Comparison of ENCODE assay signal across 11 cellular contexts in genomic region chr7:131633342-131633843, GRCh38.
A peak's percentile ranks its signal among the peaks of the same experiment; 100 is the strongest.
DNase-seq lines count a peak whose midpoint lies in the region; ATAC-seq and TF ChIP-seq lines count a peak whose summit lies in the region.
"Had no signal": no experiment of that assay in that cellular context is flagged by ENCODE, and none has a peak within 500 bp of the region (broad histone marks: within the 10 kb centered on the region; RNA-seq: fewer than 3 reads in every experiment).

No MANE protein-coding gene starts in this region.

- in situ Hi-C loops in astrocyte of the spinal cord (cut with HindIII; ENCODE audit: low sequenced_read_pairs) = no loop called here

- peaks cover 5% of the 10 kb centered on the region for H3K27me3 Mint-ChIP-seq in activated T-helper 1 cell treated with anti-CD3 and anti-CD28 coated beads, Interleukin-12 subunit alpha, Interleukin-12 subunit beta, Interleukin-2, Interleukin-4 antibody, amounts not matched to agents 30 ng/mL and 10 ng/mL and 1 ng/mL, durations not matched to agents 14 hours and 24 hours and 36 hours (ENCODE audit: insufficient read depth)

- intact Hi-C loops in left ventricle myocardium superior (cut with micrococcal nuclease) (no loop called here), upper lobe of right lung (cut with DNase I) (no loop called here), head of caudate nucleus (cut with DNase I) (no loop called here)
- intact Hi-C loops in activated T-helper 1 cell treated with anti-CD3 and anti-CD28 coated beads, Interleukin-12 subunit alpha, Interleukin-12 subunit beta, Interleukin-2, Interleukin-4 antibody, amounts not matched to agents 30 ng/mL and 10 ng/mL and 1 ng/mL, durations not matched to agents 14 hours and 24 hours and 36 hours (cut with micrococcal nuclease) = no loop called here

- no peak overlapping the region for H3K27ac Mint-ChIP-seq in activated T-helper 1 cell treated with anti-CD3 and anti-CD28 coated beads, Interleukin-12 subunit alpha, Interleukin-12 subunit beta, Interleukin-2, Interleukin-4 antibody, amounts not matched to agents 30 ng/mL and 10 ng/mL and 1 ng/mL, durations not matched to agents 14 hours and 24 hours and 36 hours
- H3K27ac Mint-ChIP-seq: naive B cell had no signal

- TF ChIP-seq CTCF in astrocyte of the spinal cord (IDR thresholded peaks at IDR 0.05; ENCODE audit: low read depth, low read length) (no peak), upper lobe of right lung (IDR thresholded peaks at IDR 0.05) (no peak)

- H3K4me3 ChIP-seq in astrocyte of the spinal cord (ENCODE audit: low read depth, low read length) (no peak overlapping the region), upper lobe of right lung (no peak overlapping the region)

- H3K4me1 ChIP-seq in upper lobe of right lung = peaks cover 6% of the 10 kb centered on the region

- no peaks in the 10 kb centered on the region for H3K36me3 ChIP-seq in upper lobe of right lung

- DNase-seq in HT-29 (ENCODE audit: low spot score) (peak; percentile 66), astrocyte of the spinal cord (ENCODE audit: low read depth, low spot score) (peak; percentile 55), left ventricle myocardium superior (no peak), upper lobe of right lung (no peak), D341Med (ENCODE audit: low spot score) (no peak), head of caudate nucleus (no peak)
- no peak for DNase-seq in activated T-helper 1 cell treated with anti-CD3 and anti-CD28 coated beads, Interleukin-12 subunit alpha, Interleukin-12 subunit beta, Interleukin-2, Interleukin-4 antibody, amounts not matched to agents 30 ng/mL and 10 ng/mL and 1 ng/mL, durations not matched to agents 14 hours and 24 hours and 36 hours (ENCODE audit: low spot score)
- DNase-seq: amygdala, GDM1, naive B cell, NCI-H446 treated with DMSO at 0.1 percent for 48 hours had no signal

- ATAC-seq in left ventricle myocardium superior (peak; percentile 12), upper lobe of right lung (peak; percentile 16)

- no peak overlapping the region for H3K27ac ChIP-seq in upper lobe of right lung

- no peaks in the 10 kb centered on the region for H3K27me3 ChIP-seq in upper lobe of right lung

- H3K9me3 ChIP-seq in upper lobe of right lung = no peaks in the 10 kb centered on the region

- H3K9me3 Mint-ChIP-seq in activated T-helper 1 cell treated with anti-CD3 and anti-CD28 coated beads, Interleukin-12 subunit alpha, Interleukin-12 subunit beta, Interleukin-2, Interleukin-4 antibody, amounts not matched to agents 30 ng/mL and 10 ng/mL and 1 ng/mL, durations not matched to agents 14 hours and 24 hours and 36 hours = no peaks in the 10 kb centered on the region
- H3K9me3 Mint-ChIP-seq: naive B cell had no signal

- H3K36me3 Mint-ChIP-seq in activated T-helper 1 cell treated with anti-CD3 and anti-CD28 coated beads, Interleukin-12 subunit alpha, Interleukin-12 subunit beta, Interleukin-2, Interleukin-4 antibody, amounts not matched to agents 30 ng/mL and 10 ng/mL and 1 ng/mL, durations not matched to agents 14 hours and 24 hours and 36 hours (ENCODE audit: low read depth) = no peaks in the 10 kb centered on the region

- no peak overlapping the region for H3K4me3 Mint-ChIP-seq in activated T-helper 1 cell treated with anti-CD3 and anti-CD28 coated beads, Interleukin-12 subunit alpha, Interleukin-12 subunit beta, Interleukin-2, Interleukin-4 antibody, amounts not matched to agents 30 ng/mL and 10 ng/mL and 1 ng/mL, durations not matched to agents 14 hours and 24 hours and 36 hours
- H3K4me3 Mint-ChIP-seq: naive B cell had no signal

- H3K4me1 Mint-ChIP-seq in activated T-helper 1 cell treated with anti-CD3 and anti-CD28 coated beads, Interleukin-12 subunit alpha, Interleukin-12 subunit beta, Interleukin-2, Interleukin-4 antibody, amounts not matched to agents 30 ng/mL and 10 ng/mL and 1 ng/mL, durations not matched to agents 14 hours and 24 hours and 36 hours (ENCODE audit: low read depth) = no peaks in the 10 kb centered on the region
- H3K4me1 Mint-ChIP-seq: naive B cell had no signal

Comparison
In these comparisons a context has a peak if more than half of its experiments do, and no peak if none do; other contexts are left out.
1. DNase-seq: peak in HT-29 (single experiment) and astrocyte of the spinal cord (single experiment); none in left ventricle myocardium superior (single experiment), upper lobe of right lung (single experiment), D341Med (single experiment), activated T-helper 1 cell treated with anti-CD3 and anti-CD28 coated beads, Interleukin-12 subunit alpha, Interleukin-12 subunit beta, Interleukin-2, Interleukin-4 antibody, amounts not matched to agents 30 ng/mL and 10 ng/mL and 1 ng/mL, durations not matched to agents 14 hours and 24 hours and 36 hours (single experiment) and head of caudate nucleus (0 of 42).